11 cellular contexts compared by ENCODE assay signal in genomic region chr2:158006961-158007664, GRCh38.
A peak's percentile ranks its signal among the peaks of the same experiment; 100 is the strongest.
DNase-seq lines count a peak whose midpoint lies in the region; ATAC-seq and TF ChIP-seq lines count a peak whose summit lies in the region.
"Had no signal": no experiment of that assay in that cellular context is flagged by ENCODE, and none has a peak within 500 bp of the region (broad histone marks: within the 10 kb centered on the region; RNA-seq: fewer than 3 reads in every experiment).

No MANE protein-coding gene starts in this region.

- H3K27me3 Mint-ChIP-seq in CD14-positive monocyte (ENCODE audit: low read depth in 3 of 3), result peaks cover 1 to 5% (median 2%) of the 10 kb centered on the region in 3 donors

- no peaks in the 10 kb centered on the region for H3K27me3 ChIP-seq in H7 (ENCODE audit: control insufficient read depth, insufficient read depth, low read length)
- H3K27me3 ChIP-seq: gastroesophageal sphincter, tibial artery had no signal

- no peaks in the 10 kb centered on the region for H3K9me3 Mint-ChIP-seq in CD14-positive monocyte

- ATAC-seq in GM18867 (IDR thresholded peaks at IDR 0.05; ENCODE audit: unreplicated experiment) (peak; percentile 70), HG03025 (IDR thresholded peaks at IDR 0.05; ENCODE audit: low FRiP score, unreplicated experiment) (no peak)
- ATAC-seq: gastroesophageal sphincter had no signal

- H3K27ac Mint-ChIP-seq in CD14-positive monocyte, result peak overlapping the region in 2 of 7 donors; percentile 16 to 43

- intact Hi-C loops in CD14-positive monocyte (cut with micrococcal nuclease), result loop anchor here (5.0 to 10.0 kb wide), 2 partner anchors 510 to 702 kb away; no protein-coding TSS in a partner anchor

- no peak overlapping the region for H3K4me3 Mint-ChIP-seq in CD14-positive monocyte

- no peak for DNase-seq in CD14-positive monocyte (ENCODE audit: low spot score)
- peak; percentile 26 for DNase-seq in NCI-H748 (lab: John Stamatoyannopoulos, UW; ENCODE audit: unreplicated experiment)
- no peak for DNase-seq in epithelial cell of proximal tubule (ENCODE audit: low read depth)
- DNase-seq in cerebellar nuclear complex (lab: John Stamatoyannopoulos, UW), result no peak
- no peak for DNase-seq in H7
- no peak for DNase-seq in epidermal melanocyte (ENCODE audit: insufficient read length, low spot score)
- DNase-seq: NCI-H1930, tibial artery had no signal

- TF ChIP-seq CTCF in CD14-positive monocyte (IDR thresholded peaks at IDR 0.05) (peak; percentile 30), epithelial cell of proximal tubule (conservative IDR thresholded peaks at IDR 0.05; ENCODE audit: low read depth, low read length) (peak; percentile 25)

- peaks cover 23% of the 10 kb centered on the region for H3K4me1 Mint-ChIP-seq in CD14-positive monocyte

- no peaks in the 10 kb centered on the region for H3K36me3 Mint-ChIP-seq in CD14-positive monocyte

- no peaks in the 10 kb centered on the region for H3K36me3 ChIP-seq in H7 (replicated peaks; ENCODE audit: control insufficient read depth, insufficient read depth, low read length)
- H3K36me3 ChIP-seq: gastroesophageal sphincter, tibial artery had no signal

- H3K4me3 ChIP-seq in epithelial cell of proximal tubule (ENCODE audit: low read depth, low read length), result no peak overlapping the region
- no peak overlapping the region for H3K4me3 ChIP-seq in H7 (ENCODE audit: insufficient read depth, low read depth, low read length)
- H3K4me3 ChIP-seq: gastroesophageal sphincter, tibial artery had no signal
